In genomic region chr1:81574365-81574764, GRCh38 we compare ENCODE assay signal across 18 cellular contexts.
DNase-seq lines count a peak whose midpoint lies in the region; ATAC-seq and TF ChIP-seq lines count a peak whose summit lies in the region.
"Had no signal": no experiment of that assay in that cellular context is flagged by ENCODE, and none has a peak within 500 bp of the region (broad histone marks: within the 10 kb centered on the region; RNA-seq: fewer than 3 reads in every experiment).

No MANE protein-coding gene starts in this region.

- TF ChIP-seq CTCF in right atrium auricular region (IDR thresholded peaks at IDR 0.05): no peak
- TF ChIP-seq CTCF in left ventricle myocardium inferior (IDR thresholded peaks at IDR 0.05; ENCODE audit: borderline replicate concordance): no peak
- no peak for TF ChIP-seq CTCF in thyroid gland (IDR thresholded peaks at IDR 0.05)

- H3K4me3 ChIP-seq in right atrium auricular region (no peak overlapping the region), left ventricle myocardium inferior (peak overlapping the region; percentile 19), thyroid gland (replicated peaks in 1 of 3) (no peak overlapping the region)
- H3K4me3 ChIP-seq: A549, HAP-1 had no signal

- WGBS in thyroid gland, 2 donors: 23 to 36% methylated on average over 2 of the region's 2 CpGs

- no peak for DNase-seq in Right ventricle myocardium superior
- no peak for DNase-seq in right atrium auricular region (ENCODE audit: low spot score)
- DNase-seq in astrocyte of the hippocampus (ENCODE audit: low read depth, low spot score): peak; percentile 15
- DNase-seq in left ventricle myocardium inferior: no peak
- peak; percentile 7 to 16 for DNase-seq in thyroid gland
- no peak for DNase-seq in stimulated activated CD4-positive, alpha-beta T cell treated with anti-CD3 and anti-CD28 coated beads, Interleukin-2, amount 100 ng/mL, for 24 hours
- no peak for DNase-seq in natural killer cell treated with Interleukin-12 subunit alpha and Interleukin-12 subunit beta and Interleukin-15 and Interleukin-18, amount 100 ng/mL, for 72 hours (ENCODE audit: low spot score)
- DNase-seq: Caco-2; CD4-positive, CD25-positive, alpha-beta regulatory T cell; DMS153; NCI-H1436 treated with DMSO at 0.1 percent for 48 hours; NCI-H2081; NCI-H510A; NCI-H774 had no signal

- no peaks in the 10 kb centered on the region for H3K27me3 Mint-ChIP-seq in natural killer cell treated with Interleukin-12 subunit alpha and Interleukin-12 subunit beta and Interleukin-15 and Interleukin-18, amount 100 ng/mL, for 72 hours
- H3K27me3 Mint-ChIP-seq: CD4-positive, CD25-positive, alpha-beta regulatory T cell had no signal

- H3K4me1 Mint-ChIP-seq in natural killer cell treated with Interleukin-12 subunit alpha and Interleukin-12 subunit beta and Interleukin-15 and Interleukin-18, amount 100 ng/mL, for 72 hours (ENCODE audit: low read depth in 2 of 2): no peaks in the 10 kb centered on the region
- H3K4me1 Mint-ChIP-seq: CD4-positive, CD25-positive, alpha-beta regulatory T cell had no signal

- H3K4me1 ChIP-seq in right atrium auricular region (peaks cover 0 to 16% of the 10 kb centered on the region in 2 donors), left ventricle myocardium inferior (peaks cover 34% of the 10 kb centered on the region), thyroid gland (peaks cover 0 to 5% of the 10 kb centered on the region in 2 donors)
- H3K4me1 ChIP-seq: A549, Caco-2 had no signal

- H3K36me3 Mint-ChIP-seq in natural killer cell treated with Interleukin-12 subunit alpha and Interleukin-12 subunit beta and Interleukin-15 and Interleukin-18, amount 100 ng/mL, for 72 hours: no peaks in the 10 kb centered on the region
- H3K36me3 Mint-ChIP-seq: CD4-positive, CD25-positive, alpha-beta regulatory T cell had no signal

- peaks cover 7% of the 10 kb centered on the region for H3K9me3 Mint-ChIP-seq in natural killer cell treated with Interleukin-12 subunit alpha and Interleukin-12 subunit beta and Interleukin-15 and Interleukin-18, amount 100 ng/mL, for 72 hours

- intact Hi-C loops in Right ventricle myocardium superior (cut with DNase I) (no loop called here), left ventricle myocardium inferior (cut with micrococcal nuclease) (no loop called here), thyroid gland (cut with DNase I) (no loop called here)

- H3K4me3 Mint-ChIP-seq in natural killer cell treated with Interleukin-12 subunit alpha and Interleukin-12 subunit beta and Interleukin-15 and Interleukin-18, amount 100 ng/mL, for 72 hours: no peak overlapping the region
- H3K4me3 Mint-ChIP-seq: CD4-positive, CD25-positive, alpha-beta regulatory T cell had no signal

- ATAC-seq in Right ventricle myocardium superior (ENCODE audit: poor library complexity) (peak; percentile 71), HG03439 (IDR thresholded peaks at IDR 0.05; ENCODE audit: unreplicated experiment) (no peak)
- ATAC-seq in natural killer cell treated with Interleukin-12 subunit alpha and Interleukin-12 subunit beta and Interleukin-15 and Interleukin-18, amount 100 ng/mL, for 72 hours: no peak
- ATAC-seq: A549, Panc1 had no signal

- H3K27ac ChIP-seq in right atrium auricular region (peak overlapping the region in 1 of 2 donors; percentile 30), left ventricle myocardium inferior (replicated peaks) (no peak overlapping the region), thyroid gland (no peak overlapping the region)
- H3K27ac ChIP-seq: A549 had no signal

- no peaks in the 10 kb centered on the region for H3K27me3 ChIP-seq in right atrium auricular region
- no peaks in the 10 kb centered on the region for H3K27me3 ChIP-seq in left ventricle myocardium inferior (ENCODE audit: low read depth)
- H3K27me3 ChIP-seq in thyroid gland: no peaks in the 10 kb centered on the region

- H3K27ac Mint-ChIP-seq in natural killer cell treated with Interleukin-12 subunit alpha and Interleukin-12 subunit beta and Interleukin-15 and Interleukin-18, amount 100 ng/mL, for 72 hours: no peak overlapping the region
- H3K27ac Mint-ChIP-seq: CD4-positive, CD25-positive, alpha-beta regulatory T cell had no signal

- H3K36me3 ChIP-seq in right atrium auricular region (no peaks in the 10 kb centered on the region), left ventricle myocardium inferior (no peaks in the 10 kb centered on the region), thyroid gland (no peaks in the 10 kb centered on the region)
- H3K36me3 ChIP-seq: HAP-1 had no signal

- no peak for TF ChIP-seq POLR2A in thyroid gland (IDR thresholded peaks at IDR 0.05)

- H3K9me3 ChIP-seq in right atrium auricular region: no peaks in the 10 kb centered on the region
- no peaks in the 10 kb centered on the region for H3K9me3 ChIP-seq in left ventricle myocardium inferior (replicated peaks)
- no peaks in the 10 kb centered on the region for H3K9me3 ChIP-seq in thyroid gland
- H3K9me3 ChIP-seq: A549, Caco-2, HAP-1 had no signal

Comparison
In these comparisons a context has a peak if more than half of its experiments do, and no peak if none do; other contexts are left out.
1. DNase-seq: peak in astrocyte of the hippocampus (single experiment) and thyroid gland (2 of 2); none in Right ventricle myocardium superior (single experiment), right atrium auricular region (single experiment), left ventricle myocardium inferior (single experiment), stimulated activated CD4-positive, alpha-beta T cell treated with anti-CD3 and anti-CD28 coated beads, Interleukin-2, amount 100 ng/mL, for 24 hours (0 of 2) and natural killer cell treated with Interleukin-12 subunit alpha and Interleukin-12 subunit beta and Interleukin-15 and Interleukin-18, amount 100 ng/mL, for 72 hours (single experiment).